23 cellular contexts compared by ENCODE assay signal in the genomic region with DNA sequence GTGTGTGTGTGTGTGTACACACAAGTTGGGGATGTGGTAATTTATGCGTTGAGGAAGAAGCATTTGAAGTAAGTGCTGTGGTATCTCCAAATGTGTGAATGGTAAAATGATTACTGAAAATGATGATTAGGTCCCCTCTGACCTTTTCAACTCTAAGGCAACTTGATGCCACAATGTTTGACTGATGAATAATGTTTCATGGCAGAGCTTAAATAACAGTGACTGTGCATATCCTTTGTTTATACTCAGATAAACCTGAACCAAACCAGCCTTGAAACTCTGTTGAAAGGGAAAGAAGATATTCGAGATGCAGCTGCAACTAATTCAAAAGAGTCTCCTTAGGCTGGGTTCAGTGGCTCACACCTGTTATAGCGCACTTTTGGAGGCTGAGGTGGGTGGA.
A peak's percentile ranks its signal among the peaks of the same experiment; 100 is the strongest.
DNase-seq lines count a peak whose midpoint lies in the region; ATAC-seq and TF ChIP-seq lines count a peak whose summit lies in the region.
"Had no signal": no experiment of that assay in that cellular context is flagged by ENCODE, and none has a peak within 500 bp of the region (broad histone marks: within the 10 kb centered on the region; RNA-seq: fewer than 3 reads in every experiment).

No MANE protein-coding gene starts in this region.

- no CpG with 5 or more reads among the region's 3 CpGs for WGBS in IMR-90 (ENCODE audit: extremely low coverage in 2 of 2, insufficient read length in 1 of 2), 2 experiments

- POLR2A ChIA-PET in IMR-90 (lab: Charles Lee; ENCODE audit: unreplicated experiment): no interaction called here

- H3K9me3 ChIP-seq in IMR-90 (ENCODE audit: control insufficient read depth, insufficient read depth, low read length) (no peaks in the 10 kb centered on the region), breast epithelium (no peaks in the 10 kb centered on the region)
- H3K9me3 ChIP-seq: SJSA1 had no signal

- dilution Hi-C loops in IMR-90 (cut with HindIII; ENCODE audit: low sequenced_read_pairs, unreplicated experiment): no loop called here

- intact Hi-C loops in IMR-90 (cut with micrococcal nuclease) (no loop called here), breast epithelium (cut with DNase I; ENCODE audit: low total_unique reads) (no loop called here)

- no peak overlapping the region for H3K4me2 ChIP-seq in IMR-90 (ENCODE audit: low read depth, low read length)

- DNase-seq in Caki2 (ENCODE audit: low read depth) (peak; percentile 61), IMR-90 (peak; percentile 3), RPMI8226 (peak; percentile 12), fibroblast of the aortic adventitia (ENCODE audit: low read depth) (peak; percentile 21), breast epithelium (ENCODE audit: low spot score in 2 of 2) (no peak), DMS79 treated with DMSO at 0.1 percent for 48 hours (lab: John Stamatoyannopoulos, UW) (no peak)
- DNase-seq: C1 segment of cervical spinal cord; CD4-positive, alpha-beta memory T cell; COR-L47; DMS79; NCI-H1048; NCI-H1417; NCI-H1694; NCI-H2029 treated with DMSO at 0.1 percent for 48 hours; NCI-H2227 treated with DMSO at 0.1 percent for 48 hours; NCI-H524; NCI-H774; PC-3; Right ventricle myocardium superior; T-cell had no signal

- H2BK120ac ChIP-seq in IMR-90 (ENCODE audit: low read depth, low read length): no peak overlapping the region

- H3K9me1 ChIP-seq in IMR-90 (ENCODE audit: insufficient read depth, low read length): no peaks in the 10 kb centered on the region

- no peak for TF ChIP-seq POLR2A in IMR-90 (IDR thresholded peaks at IDR 0.05; ENCODE audit: low read depth, low read length)
- no peak for TF ChIP-seq POLR2A in breast epithelium (IDR thresholded peaks at IDR 0.05)

- H3K9ac ChIP-seq in IMR-90 (ENCODE audit: low read depth, low read length): no peak overlapping the region

- peaks cover 2% of the 10 kb centered on the region; the same call in 1 of the 2 replicates for H3K27me3 ChIP-seq in IMR-90 (ENCODE audit: control insufficient read depth, insufficient read depth, low read length)
- no peaks in the 10 kb centered on the region for H3K27me3 ChIP-seq in breast epithelium
- H3K27me3 ChIP-seq: SJSA1 had no signal

- H3K4me1 ChIP-seq in IMR-90 (ENCODE audit: control insufficient read depth, insufficient read depth, low read length) (no peaks in the 10 kb centered on the region), breast epithelium (no peaks in the 10 kb centered on the region)

- no peak overlapping the region for H3K23ac ChIP-seq in IMR-90 (ENCODE audit: low read depth, low read length)

- H3K4me3 ChIP-seq in IMR-90 (ENCODE audit: insufficient read depth, low read depth, low read length) (no peak overlapping the region), fibroblast of the aortic adventitia (ENCODE audit: low read depth, low read length) (no peak overlapping the region), breast epithelium (no peak overlapping the region)
- H3K4me3 ChIP-seq: SJSA1 had no signal

- no peak overlapping the region for H3K18ac ChIP-seq in IMR-90 (ENCODE audit: low read depth, low read length)

- H2BK5ac ChIP-seq in IMR-90 (ENCODE audit: low read depth, low read length, poor library complexity, severe bottlenecking): no peak overlapping the region

- BruUV-seq in IMR-90 (replicated peaks; lab: Mats Ljungman, UMichigan): no TSS peak

- H2AK5ac ChIP-seq in IMR-90 (ENCODE audit: low read depth, low read length): no peak overlapping the region

- H3K4ac ChIP-seq in IMR-90 (ENCODE audit: low read depth, low read length): no peak overlapping the region

- no peak overlapping the region for H2AK9ac ChIP-seq in IMR-90 (replicated peaks; ENCODE audit: low read depth, low read length, poor library complexity)

- H4K5ac ChIP-seq in IMR-90 (ENCODE audit: low read depth, low read length): no peak overlapping the region

- no peak overlapping the region for H2AFZ ChIP-seq in IMR-90 (replicated peaks; ENCODE audit: low read length, poor library complexity)

- H3K36me3 ChIP-seq in IMR-90 (ENCODE audit: control insufficient read depth, insufficient read depth, low read length) (no peaks in the 10 kb centered on the region), breast epithelium (no peaks in the 10 kb centered on the region)
- H3K36me3 ChIP-seq: SJSA1 had no signal

- no peak overlapping the region for H4K91ac ChIP-seq in IMR-90 (ENCODE audit: insufficient read depth, low read depth, low read length)

- H2BK20ac ChIP-seq in IMR-90 (ENCODE audit: low read depth, low read length): no peak overlapping the region

- H3K56ac ChIP-seq in IMR-90 (ENCODE audit: extremely low read depth, insufficient read depth, low read length): no peak overlapping the region

- no peak overlapping the region for H4K8ac ChIP-seq in IMR-90 (ENCODE audit: low read depth in 2 of 2, low read length in 2 of 2)

- ATAC-seq in IMR-90 (ENCODE audit: low read depth): no peak
- ATAC-seq in HG03439 (IDR thresholded peaks at IDR 0.05; ENCODE audit: unreplicated experiment): no peak
- ATAC-seq in HG02852 (IDR thresholded peaks at IDR 0.05; ENCODE audit: unreplicated experiment): no peak
- ATAC-seq: PC-3, T-cell had no signal

- no peaks in the 10 kb centered on the region for H4K20me1 ChIP-seq in IMR-90 (ENCODE audit: insufficient read depth, low read length)

- H3K14ac ChIP-seq in IMR-90 (replicated peaks; ENCODE audit: low read depth, low read length): no peak overlapping the region

- no peaks in the 10 kb centered on the region for H3K79me1 ChIP-seq in IMR-90 (ENCODE audit: low read depth in 1 of 2, low read length in 2 of 2)

- TF ChIP-seq RAD21 in IMR-90 (IDR thresholded peaks at IDR 0.05; ENCODE audit: low read length): no peak

- H3K27ac ChIP-seq in IMR-90 (ENCODE audit: insufficient read depth, low read length) (no peak overlapping the region), breast epithelium (no peak overlapping the region)
- H3K27ac ChIP-seq: SJSA1 had no signal

- no peak for TF ChIP-seq CTCF in IMR-90 (conservative IDR thresholded peaks at IDR 0.05; ENCODE audit: low read depth, low read length)
- TF ChIP-seq CTCF in fibroblast of the aortic adventitia (IDR thresholded peaks at IDR 0.05; ENCODE audit: insufficient read depth, low read length): no peak
- TF ChIP-seq CTCF in breast epithelium (IDR thresholded peaks at IDR 0.05): no peak

- CTCF ChIA-PET in IMR-90 (lab: Yijun Ruan, JAX): no interaction called here

- in situ Hi-C loops in Caki2 (cut with HindIII; ENCODE audit: low pct_unique_long_range_greater_than_20kb, low sequenced_read_pairs): no loop called here
- in situ Hi-C loops in IMR-90 (cut with MboI; ENCODE audit: low sequenced_read_pairs): loop anchor here (25.0 kb wide), 1 partner anchor 1089 kb away; no protein-coding TSS in a partner anchor

- no peak overlapping the region for H2BK15ac ChIP-seq in IMR-90 (ENCODE audit: low read depth, low read length)

TF ChIP-seq in IMR-90, 13 proteins besides CTCF, POLR2A, EP300 and RAD21:
- TF ChIP-seq MAFK (IDR thresholded peaks at IDR 0.05; ENCODE audit: low read depth, low read length) (no peak), NFE2L2 (IDR thresholded peaks at IDR 0.05; ENCODE audit: low read depth, low read length) (peak; percentile 17; the same call in 1 of the 2 replicates)
TF ChIP-seq in IMR-90: peak in this region for 1.

Comparison
In these comparisons a context has a peak if more than half of its experiments do, and no peak if none do; other contexts are left out.
1. DNase-seq: peak in Caki2 (single experiment), IMR-90 (single experiment), RPMI8226 (single experiment) and fibroblast of the aortic adventitia (single experiment); none in breast epithelium (0 of 2) and DMS79 treated with DMSO at 0.1 percent for 48 hours (single experiment).